8 cellular contexts compared by ENCODE assay signal in genomic region chr7:111090834-111091233, GRCh38. TPM values are rescaled to one million over a fixed set of nuclear protein-coding genes. Genes with fewer than 3 reads are reported as not detected.
A peak's percentile ranks its signal among the peaks of the same experiment; 100 is the strongest.
DNase-seq lines count a peak whose midpoint lies in the region; ATAC-seq lines count a peak whose summit lies in the region.

Gene LRRN3, plus strand, starts transcription at chr7:111091127. Its CDS starts 31,646 bp downstream, at chr7:111122773.

- H3K4me1 ChIP-seq in neuronal stem cell (ENCODE audit: control insufficient read depth in 2 of 2, insufficient read depth in 1 of 2, low read depth in 1 of 2, low read length in 2 of 2) = peaks cover 11 to 13% of the 10 kb centered on the region in 2 donors

- no peak within 1 kb of the TSS for H3K23ac ChIP-seq in neuronal stem cell (ENCODE audit: low read depth, low read length, poor library complexity)

- no peaks in the 10 kb centered on the region for H3K36me3 ChIP-seq in neuronal stem cell (replicated peaks in 1 of 2; ENCODE audit: control insufficient read depth in 2 of 2, insufficient read depth in 2 of 2, low read length in 2 of 2)

- no peak within 1 kb of the TSS for H3K18ac ChIP-seq in neuronal stem cell (ENCODE audit: low read length)

- H2BK120ac ChIP-seq in neuronal stem cell (ENCODE audit: low read depth, low read length) = no peak within 1 kb of the TSS

- WGBS in neuronal stem cell (ENCODE audit: extremely low coverage in 2 of 2, insufficient read length in 2 of 2, insufficient replicate concordance in 1 of 2), 2 donors = no CpG with 5 or more reads among the region's 5 CpGs

- peak; percentile 69 for DNase-seq in activated effector memory CD4-positive, alpha-beta T cell treated with anti-CD3 and anti-CD28 coated beads, Interleukin-2, amount 50 U/mL, for 16 hours
- DNase-seq in activated effector memory CD4-positive, alpha-beta T cell treated with Interleukin-2 at 50 U/mL for 16 hours = no peak
- DNase-seq in fibroblast of gingiva (ENCODE audit: low read depth) (peak; percentile 44), neuronal stem cell (ENCODE audit: low spot score) (no peak), SKM-1 treated with dmso at 0.1 percent for 144 hours (lab: John Stamatoyannopoulos, UW; ENCODE audit: unreplicated experiment) (no peak)

- peak within 1 kb of the TSS; percentile 64 for H2AFZ ChIP-seq in neuronal stem cell (ENCODE audit: low read length)

- no peak within 1 kb of the TSS for H4K91ac ChIP-seq in neuronal stem cell (ENCODE audit: low read depth, low read length, poor library complexity)

- peak within 1 kb of the TSS in 1 of 2 donors; percentile 59 for H3K4me3 ChIP-seq in neuronal stem cell (ENCODE audit: low read length in 2 of 2)

- peak within 1 kb of the TSS; percentile 41 for H3K4me2 ChIP-seq in neuronal stem cell (ENCODE audit: insufficient read depth, low read length, poor library complexity, severe bottlenecking)

- H2BK12ac ChIP-seq in neuronal stem cell (ENCODE audit: low read length) = no peak within 1 kb of the TSS

- no peak within 1 kb of the TSS for H2BK5ac ChIP-seq in neuronal stem cell (ENCODE audit: low read length)

- no peaks in the 10 kb centered on the region for H3K9me3 ChIP-seq in neuronal stem cell (replicated peaks in 1 of 2; ENCODE audit: control insufficient read depth in 2 of 2, insufficient read depth in 1 of 2, low read depth in 1 of 2, low read length in 2 of 2)

- POLR2A ChIA-PET in activated CD8-positive, alpha-beta memory T cell treated with anti-CD3 and anti-CD28 coated beads for 36 hours (lab: Charles Lee) = interaction anchor here (0.7 to 1.4 kb wide), 2 partner anchors 9 to 14 kb away, joined by 3 read pairs; no protein-coding TSS in a partner anchor

- H3K27ac ChIP-seq in neuronal stem cell (replicated peaks; ENCODE audit: low read length) = peak within 1 kb of the TSS; percentile 34

- H4K8ac ChIP-seq in neuronal stem cell (ENCODE audit: low read depth, low read length) = no peak within 1 kb of the TSS

- no peak within 1 kb of the TSS for H2BK15ac ChIP-seq in neuronal stem cell (ENCODE audit: low read length)

- no peak within 1 kb of the TSS for H3K14ac ChIP-seq in neuronal stem cell (ENCODE audit: low read length)

- no peaks in the 10 kb centered on the region for H3K79me1 ChIP-seq in neuronal stem cell (ENCODE audit: low read depth, low read length)

- no peak within 1 kb of the TSS for H2AK5ac ChIP-seq in neuronal stem cell (ENCODE audit: low read depth, low read length)

- CTCF ChIA-PET in activated CD8-positive, alpha-beta memory T cell treated with anti-CD3 and anti-CD28 coated beads for 36 hours (lab: Charles Lee) = interaction anchor here (0.6 kb wide), 1 partner anchor 69 kb away, joined by 3 read pairs; no protein-coding TSS in a partner anchor

- H3K27me3 ChIP-seq in neuronal stem cell (ENCODE audit: control insufficient read depth in 3 of 3, insufficient read depth in 3 of 3, low read depth in 1 of 3, low read length in 3 of 3) = no peaks in the 10 kb centered on the region

- H3K4ac ChIP-seq in neuronal stem cell (ENCODE audit: low read length) = no peak within 1 kb of the TSS

- no peak for ATAC-seq in GM18868 (IDR thresholded peaks at IDR 0.05; ENCODE audit: unreplicated experiment)
- ATAC-seq in GM21447 (IDR thresholded peaks at IDR 0.05; ENCODE audit: unreplicated experiment) = no peak

- H3K9ac ChIP-seq in neuronal stem cell (ENCODE audit: low read depth, low read length, poor library complexity) = no peak within 1 kb of the TSS

RNA-seq across cellular contexts. Expression of gene LRRN3, which starts in this region (rescaled TPM):
- total RNA-seq in activated CD8-positive, alpha-beta memory T cell treated with anti-CD3 and anti-CD28 coated beads for 36 hours = 100 to 1,000 TPM; 101 to 108 TPM
- 2.2 TPM for polyA plus RNA-seq in neuronal stem cell (2013, experiment 1 of 2)
- 2.0 TPM for polyA plus RNA-seq in neuronal stem cell (2013, experiment 2 of 2)

Comparison
In these comparisons a context has a peak if more than half of its experiments do, and no peak if none do; other contexts are left out.
1. DNase-seq: peak in activated effector memory CD4-positive, alpha-beta T cell treated with anti-CD3 and anti-CD28 coated beads, Interleukin-2, amount 50 U/mL, for 16 hours (single experiment) and fibroblast of gingiva (single experiment); none in activated effector memory CD4-positive, alpha-beta T cell treated with Interleukin-2 at 50 U/mL for 16 hours (single experiment), neuronal stem cell (single experiment) and SKM-1 treated with dmso at 0.1 percent for 144 hours (single experiment).